Comparison of ENCODE assay signal across 8 cellular contexts in the genomic region with DNA sequence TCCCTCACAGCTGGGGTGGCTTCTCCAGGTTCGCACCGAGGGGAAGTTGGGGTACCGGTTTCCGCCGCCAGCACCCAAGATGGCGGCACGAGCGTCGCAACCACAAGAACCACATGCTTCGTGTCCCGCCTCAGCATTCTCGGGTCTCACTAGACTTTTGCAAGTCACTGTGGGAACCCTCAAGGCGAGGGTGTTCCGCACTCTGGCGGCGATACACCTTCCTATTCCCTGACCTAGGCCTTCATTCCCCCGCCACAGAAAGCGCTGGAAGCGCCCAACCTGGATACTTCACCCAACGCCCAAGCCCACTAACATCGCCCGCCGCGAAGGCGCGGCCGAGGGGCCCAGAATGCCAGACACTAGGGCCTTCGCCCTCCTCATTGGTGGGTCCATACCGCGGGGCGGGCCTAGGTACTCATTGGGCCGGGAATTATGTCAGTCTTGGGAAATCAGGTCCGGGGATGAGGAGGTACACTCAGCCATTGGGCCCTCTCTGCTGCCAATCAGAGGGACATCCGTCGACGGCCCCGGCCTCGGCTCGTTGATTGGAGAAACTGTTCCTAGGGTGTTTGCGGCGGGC. TPM values are rescaled to one million over a fixed set of nuclear protein-coding genes. Genes with fewer than 3 reads are reported as not detected.
A peak's percentile ranks its signal among the peaks of the same experiment; 100 is the strongest.
DNase-seq lines count a peak whose midpoint lies in the region; TF ChIP-seq lines count a peak whose summit lies in the region.

No MANE protein-coding gene starts in this region.

- TF ChIP-seq CTCF in GM20000 (IDR thresholded peaks at IDR 0.05; ENCODE audit: extremely low read depth, missing control alignments), result no peak

- peak; percentile 96 for DNase-seq in COLO668 (lab: John Stamatoyannopoulos, UW; ENCODE audit: unreplicated experiment)
- peak; percentile 96 for DNase-seq in GM20000 (ENCODE audit: low spot score)
- DNase-seq in HS-5 (ENCODE audit: low read depth), result peak; percentile 98
- peak; percentile 94 for DNase-seq in NK-92 (lab: John Stamatoyannopoulos, UW; ENCODE audit: unreplicated experiment)
- DNase-seq in activated CD8-positive, alpha-beta memory T cell treated with anti-CD3 and anti-CD28 coated beads for 24 hours, result peak; percentile 99
- peak; percentile 97 for DNase-seq in effector CD8-positive, alpha-beta T cell (lab: John Stamatoyannopoulos, UW)
- peak; percentile 100 for DNase-seq in lung microvascular endothelial cell (ENCODE audit: low read depth in 2 of 2)
- DNase-seq in stimulated activated CD4-positive, alpha-beta T cell treated with anti-CD3 and anti-CD28 coated beads, TNF-alpha, amount 100 ng/mL, for 4 hours (ENCODE audit: low read depth in 3 of 3), result peak; percentile 90 to 96 (median 95)

RNA-seq across cellular contexts. Expression of gene NFE2L1, which starts 0.3 kb away (rescaled TPM):
- 72.6 and 93.5 TPM in 2 replicates for total RNA-seq in lung microvascular endothelial cell

RNA-seq across cellular contexts. Expression of gene COPZ2, which starts 10.2 kb away (rescaled TPM):
- 4.6 and 7.0 TPM in 2 replicates for total RNA-seq in lung microvascular endothelial cell

RNA-seq across cellular contexts. Expression of gene CBX1, which starts 53.4 kb away (rescaled TPM):
- total RNA-seq in lung microvascular endothelial cell, result 38.4 and 42.9 TPM in 2 replicates

RNA-seq across cellular contexts. Expression of gene SNX11, which starts 59.7 kb away (rescaled TPM):
- 10.7 and 13.5 TPM in 2 replicates for total RNA-seq in lung microvascular endothelial cell

Comparison
In these comparisons a context has a peak if more than half of its experiments do, and no peak if none do; other contexts are left out.
1. Peak in every context shown above with its lines: DNase-seq.